ENCODE assay signal across 21 cellular contexts in the genomic region with DNA sequence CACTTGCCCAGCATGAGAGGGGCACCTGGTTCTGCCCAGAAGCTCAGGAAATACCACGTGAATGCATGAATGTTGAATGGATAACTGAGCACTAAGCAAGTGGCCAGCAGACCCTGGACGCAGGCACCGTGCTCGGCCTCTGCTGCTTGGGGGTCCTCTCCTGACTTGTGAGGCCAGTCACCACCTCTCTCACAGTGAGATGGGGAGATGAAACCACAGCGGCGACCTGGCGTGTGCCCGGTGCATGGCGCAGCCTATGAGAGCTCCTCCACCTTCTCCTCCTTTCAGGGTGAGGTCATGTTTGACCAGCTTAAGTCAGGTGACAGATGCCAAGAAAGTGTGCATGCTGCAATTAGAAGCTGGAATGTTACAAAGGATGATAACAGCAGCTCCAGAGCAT.
"Had no signal": no experiment of that assay in that cellular context is flagged by ENCODE, and none has a peak within 500 bp of the region (broad histone marks: within the 10 kb centered on the region; RNA-seq: fewer than 3 reads in every experiment).

No MANE protein-coding gene starts in this region.

- DNase-seq: colonic mucosa; cortex of kidney; effector CD8-positive, alpha-beta T cell; effector memory CD8-positive, alpha-beta T cell; endodermal cell; erythroblast; esophagus squamous epithelium; foreskin fibroblast; foreskin melanocyte; gastrocnemius medialis; glutamatergic neuron; head of caudate nucleus; heart right ventricle; hippocampal formation; left cardiac atrium; left lung; left ventricle myocardium superior; lower lobe of right lung; mesenchymal stem cell; midbrain; naive thymus-derived CD4-positive, alpha-beta T cell had no signal
